12 cellular contexts compared by ENCODE assay signal in the genomic region with DNA sequence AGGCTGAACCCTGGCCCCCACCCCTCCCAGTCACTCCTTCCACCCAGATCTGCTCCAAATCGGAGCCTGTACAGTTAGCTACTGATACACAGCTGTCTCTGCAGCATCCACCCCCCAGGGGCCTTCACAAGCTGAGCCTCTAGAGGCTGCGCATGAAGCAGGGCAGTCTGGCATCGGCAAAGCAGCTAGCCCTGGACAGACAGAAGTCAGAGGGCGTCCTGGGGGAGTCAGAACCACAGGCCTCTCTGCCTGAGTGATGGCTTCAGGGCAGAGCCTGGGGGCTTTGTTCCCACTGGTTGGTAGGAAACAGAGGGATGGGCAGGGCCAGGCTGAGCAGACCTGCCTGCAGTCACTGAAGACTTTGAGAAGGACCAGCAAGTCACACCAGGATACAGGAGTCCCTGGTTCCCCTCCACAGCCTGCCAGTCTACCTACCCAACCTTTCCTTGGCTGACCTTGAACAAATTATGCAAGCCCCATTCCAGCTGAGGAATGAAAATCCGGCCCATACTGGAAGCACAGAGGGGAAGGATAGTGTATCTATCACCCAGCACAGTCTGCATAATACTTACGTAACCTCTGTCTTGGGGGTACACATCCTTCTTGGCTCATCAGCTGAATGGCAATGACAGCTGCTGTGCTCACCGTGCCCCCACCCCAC. TPM values are rescaled to one million over a fixed set of nuclear protein-coding genes. Genes with fewer than 3 reads are reported as not detected.
A peak's percentile ranks its signal among the peaks of the same experiment; 100 is the strongest.
DNase-seq lines count a peak whose midpoint lies in the region; ATAC-seq and FAIRE-seq lines count a peak whose summit lies in the region.
"Had no signal": no experiment of that assay in that cellular context is flagged by ENCODE, and none has a peak within 500 bp of the region (broad histone marks: within the 10 kb centered on the region; RNA-seq: fewer than 3 reads in every experiment).

No MANE protein-coding gene starts in this region.

- peak overlapping the region; percentile 52 for H3K4me2 ChIP-seq in skeletal muscle satellite cell (ENCODE audit: low read length)

- H3K9me3 ChIP-seq in HUES6 (ENCODE audit: control insufficient read depth, insufficient read depth, low read depth, low read length) (no peaks in the 10 kb centered on the region), iPS-15b (ENCODE audit: control insufficient read depth, insufficient read depth, low read length) (no peaks in the 10 kb centered on the region), skeletal muscle satellite cell (replicated peaks; ENCODE audit: low read length) (no peaks in the 10 kb centered on the region), small intestine (ENCODE audit: control insufficient read depth, low read depth) (no peaks in the 10 kb centered on the region)
- H3K9me3 ChIP-seq: esophagus squamous epithelium, prostate gland had no signal

- H3K36me3 ChIP-seq in HUES6 (ENCODE audit: control insufficient read depth, insufficient read depth, low read length) (peaks cover 19% of the 10 kb centered on the region), iPS-15b (ENCODE audit: control insufficient read depth, insufficient read depth, low read length) (peaks cover 4% of the 10 kb centered on the region), skeletal muscle satellite cell (ENCODE audit: insufficient read depth, low read length) (peaks cover 10% of the 10 kb centered on the region), small intestine (ENCODE audit: control insufficient read depth in 2 of 2, insufficient read depth in 2 of 2, low read length in 2 of 2) (peaks cover 0 to 3% of the 10 kb centered on the region in 2 donors)
- H3K36me3 ChIP-seq: prostate gland had no signal

- H3K4me3 ChIP-seq in HUES6 (ENCODE audit: low read depth, low read length) (no peak overlapping the region), iPS-15b (ENCODE audit: low read depth, low read length) (no peak overlapping the region), skeletal muscle satellite cell (ENCODE audit: low read length) (no peak overlapping the region), small intestine (ENCODE audit: low read depth in 1 of 2, low read length in 2 of 2) (peak overlapping the region in 1 of 2 donors; percentile 4)
- H3K4me3 ChIP-seq: esophagus squamous epithelium, prostate gland had no signal

- DNase-seq in amniotic epithelial cell (ENCODE audit: low read depth) = peak; percentile 55
- DNase-seq in small intestine = no peak
- DNase-seq in NCI-H1417 treated with DMSO at 0.1 percent for 48 hours (lab: John Stamatoyannopoulos, UW) = no peak
- DNase-seq: activated CD4-positive, alpha-beta memory T cell treated with anti-CD3 and anti-CD28 coated beads, Interleukin-2, amount 10 ng/mL, durations not matched to agents 7 days and 5 days; esophagus squamous epithelium had no signal

- H3K9ac ChIP-seq in HUES6 (ENCODE audit: low read length) (no peak overlapping the region), iPS-15b (ENCODE audit: low read depth, low read length) (peak overlapping the region; percentile 60), skeletal muscle satellite cell (ENCODE audit: low read depth, low read length) (no peak overlapping the region)

- H3K27ac ChIP-seq in HUES6 (ENCODE audit: low read depth, low read length) = 0 out of 2 replicates have a peak overlapping the region, but pooled peaks have one; percentile 25
- H3K27ac ChIP-seq in small intestine (ENCODE audit: low read depth in 1 of 2, low read length in 1 of 2) = peak overlapping the region in 1 of 2 donors; percentile 21
- H3K27ac ChIP-seq: esophagus squamous epithelium, prostate gland had no signal

- H3K27me3 ChIP-seq in HUES6 (ENCODE audit: control insufficient read depth, insufficient read depth, low read length) = no peaks in the 10 kb centered on the region
- H3K27me3 ChIP-seq in iPS-15b (ENCODE audit: control insufficient read depth, insufficient read depth, low read length) = no peaks in the 10 kb centered on the region
- H3K27me3 ChIP-seq in skeletal muscle satellite cell (ENCODE audit: control insufficient read depth, insufficient read depth, low read length) = no peaks in the 10 kb centered on the region
- no peaks in the 10 kb centered on the region for H3K27me3 ChIP-seq in small intestine (ENCODE audit: control insufficient read depth in 2 of 2, insufficient read depth in 2 of 2, low read length in 2 of 2)
- H3K27me3 ChIP-seq: esophagus squamous epithelium had no signal

- ATAC-seq in GM21447 (IDR thresholded peaks at IDR 0.05; ENCODE audit: unreplicated experiment) (no peak), GM18861 (IDR thresholded peaks at IDR 0.05; ENCODE audit: unreplicated experiment) (no peak)

- peaks cover 41% of the 10 kb centered on the region for H3K4me1 ChIP-seq in HUES6 (ENCODE audit: control insufficient read depth, insufficient read depth, low read length)
- H3K4me1 ChIP-seq in iPS-15b (ENCODE audit: control insufficient read depth, insufficient read depth, low read length) = peaks cover 28% of the 10 kb centered on the region
- peaks cover 63% of the 10 kb centered on the region for H3K4me1 ChIP-seq in skeletal muscle satellite cell (ENCODE audit: control insufficient read depth, insufficient read depth, low read length)
- peaks cover 16 to 20% of the 10 kb centered on the region in 2 donors for H3K4me1 ChIP-seq in small intestine (ENCODE audit: control insufficient read depth in 2 of 2, insufficient read depth in 1 of 2, low read depth in 1 of 2, low read length in 1 of 2)

- 34 to 63% (median 44%) methylated on average over 7 of the region's 7 CpGs for WGBS in small intestine, 3 donors

- no peak for FAIRE-seq in small intestine (lab: Jason Lieb, UNC)
- FAIRE-seq: RCC 7860 had no signal

RNA-seq across cellular contexts. Expression of a gene that starts 8.7 kb away (rescaled TPM):
- total RNA-seq in skeletal muscle satellite cell (2012; rRNA removed) = 462 and 516 TPM in 2 replicates
- 100 to 1,000 TPM; 252 to 412 (median 309) TPM for polyA plus RNA-seq in small intestine

RNA-seq across cellular contexts. Expression of a gene that starts 27.6 kb away (rescaled TPM):
- 49.8 and 51.0 TPM in 2 replicates for total RNA-seq in skeletal muscle satellite cell (2012; rRNA removed)
- 10 to 100 TPM; 17.3 to 39.2 (median 20.1) TPM for polyA plus RNA-seq in small intestine
